In the genomic region with DNA sequence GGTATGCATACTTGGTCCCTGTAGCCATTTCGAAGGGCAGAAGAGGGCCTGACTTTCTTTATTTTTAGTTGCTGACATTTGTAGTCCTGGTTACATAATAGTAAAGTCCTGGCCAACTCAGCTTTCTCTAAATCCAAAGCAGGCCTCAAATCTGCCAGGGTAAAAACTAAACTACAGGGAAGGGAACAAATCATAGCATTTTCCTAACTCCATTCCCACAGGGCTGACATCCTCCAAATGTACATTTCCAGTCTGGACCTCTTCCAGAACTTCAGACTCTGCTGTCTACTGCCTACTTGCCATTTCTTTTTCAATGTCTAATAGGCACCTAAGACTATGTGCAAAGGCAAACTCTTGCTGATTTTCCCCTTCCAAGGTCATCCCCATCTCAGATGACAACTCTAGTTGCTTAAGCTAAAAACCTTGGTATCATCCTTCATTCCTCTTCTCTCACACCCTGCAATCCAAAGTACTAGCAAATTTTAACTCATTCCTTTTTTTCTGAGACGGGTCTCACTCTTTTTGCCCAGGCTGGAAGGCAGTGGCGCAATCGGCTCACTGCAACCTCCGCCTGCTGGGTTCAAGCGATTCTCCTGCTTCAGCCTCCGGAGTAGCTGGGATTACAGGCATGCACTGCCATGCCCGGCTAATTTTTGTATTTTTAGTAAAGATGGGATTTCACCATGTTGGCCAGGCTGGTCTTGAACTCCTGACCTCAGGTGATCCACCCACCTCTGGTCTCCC, we compare ENCODE assay signal across 8 cellular contexts. TPM values are rescaled to one million over a fixed set of nuclear protein-coding genes. Genes with fewer than 3 reads are reported as not detected.
DNase-seq lines count a peak whose midpoint lies in the region; ATAC-seq and TF ChIP-seq lines count a peak whose summit lies in the region.

No MANE protein-coding gene starts in this region.

- WGBS in esophagus squamous epithelium, 2 donors, result 43 to 59% methylated on average over 8 of the region's 8 CpGs

- no peaks in the 10 kb centered on the region for H3K27me3 Mint-ChIP-seq in T-helper 17 cell

- H3K4me1 ChIP-seq in esophagus squamous epithelium, result peaks cover 38 to 69% (median 40%) of the 10 kb centered on the region in 3 donors

- peaks cover 9% of the 10 kb centered on the region for H3K36me3 Mint-ChIP-seq in T-helper 17 cell (ENCODE audit: low read depth)

- intact Hi-C loops in esophagus squamous epithelium (cut with DNase I), result no loop called here

- TF ChIP-seq CTCF in GM06990 (IDR thresholded peaks at IDR 0.05; ENCODE audit: insufficient read depth, low read length, poor library complexity, severe bottlenecking), result no peak
- TF ChIP-seq CTCF in esophagus squamous epithelium (IDR thresholded peaks at IDR 0.05), result no peak
- TF ChIP-seq CTCF in retinal pigment epithelial cell (conservative IDR thresholded peaks at IDR 0.05; ENCODE audit: low read depth, low read length), result no peak

- H3K27ac ChIP-seq in esophagus squamous epithelium, result peak overlapping the region; percentile 24 to 100 (median 99)

- H3K36me3 ChIP-seq in GM06990 (ENCODE audit: control insufficient read depth, insufficient read depth, low read length) (peaks cover 28% of the 10 kb centered on the region), esophagus squamous epithelium (peaks cover 17 to 50% (median 24%) of the 10 kb centered on the region in 3 donors)

- H3K4me1 Mint-ChIP-seq in T-helper 17 cell, result peaks cover 37% of the 10 kb centered on the region

- DNase-seq in GM06990 (ENCODE audit: extremely low read depth, insufficient read length) (no peak), T-helper 17 cell (no peak), esophagus squamous epithelium (lab: John Stamatoyannopoulos, UW) (no peak), retinal pigment epithelial cell (ENCODE audit: low read depth) (no peak), NCI-H2171 treated with DMSO at 0.1 percent for 48 hours (lab: John Stamatoyannopoulos, UW) (no peak), GM19240 (ENCODE audit: insufficient read length, low spot score) (no peak)
- no peak for DNase-seq in central memory CD4-positive, alpha-beta T cell
- no peak for DNase-seq in activated effector memory CD4-positive, alpha-beta T cell treated with Interleukin-2 at 50 U/mL for 16 hours

- ATAC-seq in T-helper 17 cell, result no peak

- peak overlapping the region; percentile 97 for H3K4me3 Mint-ChIP-seq in T-helper 17 cell

- H3K9me3 ChIP-seq in T-helper 17 cell (ENCODE audit: control insufficient read depth, low read length, poor library complexity, severe bottlenecking) (no peaks in the 10 kb centered on the region), esophagus squamous epithelium (no peaks in the 10 kb centered on the region)

- H3K27ac Mint-ChIP-seq in T-helper 17 cell, result peak overlapping the region; percentile 98

- H3K27me3 ChIP-seq in GM06990 (replicated peaks; ENCODE audit: control insufficient read depth, insufficient read depth, low read length), result no peaks in the 10 kb centered on the region
- no peaks in the 10 kb centered on the region for H3K27me3 ChIP-seq in esophagus squamous epithelium

- no peak for TF ChIP-seq POLR2A in esophagus squamous epithelium (IDR thresholded peaks at IDR 0.05)

- H3K4me3 ChIP-seq in GM06990 (replicated peaks; ENCODE audit: low read depth, low read length), result peak overlapping the region; percentile 95
- peak overlapping the region in 3 of 4 donors; percentile 2 to 93 (median 69) for H3K4me3 ChIP-seq in esophagus squamous epithelium
- H3K4me3 ChIP-seq in retinal pigment epithelial cell (ENCODE audit: low read length), result peak overlapping the region; percentile 100

RNA-seq across cellular contexts. Expression of a gene that starts 2.0 kb away (rescaled TPM):
- total RNA-seq in T-helper 17 cell (100 to 1,000 TPM; 115 to 145 TPM), esophagus squamous epithelium (10 to 100 TPM in 3 of 4 donors, 1 to 10 TPM in 1; 5.1 to 23.3 (median 15.4) TPM)

RNA-seq across cellular contexts. Expression of a gene that starts 4.3 kb away (rescaled TPM):
- total RNA-seq in T-helper 17 cell (10 to 100 TPM; 82.4 to 93.5 TPM), esophagus squamous epithelium (10 to 100 TPM; 13.8 to 33.2 (median 17.6) TPM)

RNA-seq across cellular contexts. Expression of a gene that starts 28.6 kb away (rescaled TPM):
- 10 to 100 TPM; 63.9 to 78.8 TPM for total RNA-seq in T-helper 17 cell
- total RNA-seq in esophagus squamous epithelium, result 100 to 1,000 TPM; 122 to 175 (median 159) TPM

RNA-seq across cellular contexts. Expression of a gene that starts 30.5 kb away (rescaled TPM):
- total RNA-seq in T-helper 17 cell (100 to 1,000 TPM; 175 to 180 TPM), esophagus squamous epithelium (10 to 100 TPM; 54.2 to 94.6 (median 69.6) TPM)

RNA-seq across cellular contexts. Expression of a gene that starts 31.5 kb away (rescaled TPM):
- total RNA-seq in T-helper 17 cell (under 1 TPM; 0.35 to 0.63 TPM), esophagus squamous epithelium (under 1 TPM in 3 of 4 donors, not detected in 1; 0.15 to 0.22 (median 0.19) TPM)

Comparison
In these comparisons a context has a peak if more than half of its experiments do, and no peak if none do; other contexts are left out.
1. RNA of a gene that starts 2.0 kb away (total RNA-seq): 115 to 145 TPM in T-helper 17 cell; 5.1 to 23.3 TPM in esophagus squamous epithelium; every median in the first group is over 4 times any median in the second.
2. Peak in every context shown above with its lines, with median percentiles within 50 percentile points of each other: H3K4me3 ChIP-seq.